Comparison of ENCODE assay signal across 1 cellular context in the genomic region with DNA sequence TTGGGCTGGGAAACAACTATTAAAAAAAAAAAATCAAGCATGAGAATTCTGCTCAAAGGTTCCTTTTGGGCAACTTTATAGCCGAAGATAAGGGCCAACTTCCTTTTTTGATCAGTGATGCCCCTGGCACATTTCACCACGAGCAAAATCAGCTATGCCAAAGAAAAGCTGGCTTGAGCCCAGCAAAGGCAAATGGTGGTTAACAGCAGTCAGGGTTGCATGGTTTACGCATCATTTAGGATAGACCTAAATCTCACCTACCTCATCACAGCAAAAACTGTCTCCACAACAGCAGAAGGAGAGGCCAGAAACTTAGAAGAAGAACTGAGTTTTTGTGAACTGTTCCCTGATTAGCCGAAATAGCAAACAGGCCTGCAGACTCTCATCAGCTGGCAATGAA.
TF ChIP-seq lines count a peak whose summit lies in the region.

No MANE protein-coding gene starts in this region.

TF ChIP-seq in IMR-90, 13 proteins besides CTCF, POLR2A, EP300 and RAD21 (continued from another document):
- TF ChIP-seq, protein P1, sequence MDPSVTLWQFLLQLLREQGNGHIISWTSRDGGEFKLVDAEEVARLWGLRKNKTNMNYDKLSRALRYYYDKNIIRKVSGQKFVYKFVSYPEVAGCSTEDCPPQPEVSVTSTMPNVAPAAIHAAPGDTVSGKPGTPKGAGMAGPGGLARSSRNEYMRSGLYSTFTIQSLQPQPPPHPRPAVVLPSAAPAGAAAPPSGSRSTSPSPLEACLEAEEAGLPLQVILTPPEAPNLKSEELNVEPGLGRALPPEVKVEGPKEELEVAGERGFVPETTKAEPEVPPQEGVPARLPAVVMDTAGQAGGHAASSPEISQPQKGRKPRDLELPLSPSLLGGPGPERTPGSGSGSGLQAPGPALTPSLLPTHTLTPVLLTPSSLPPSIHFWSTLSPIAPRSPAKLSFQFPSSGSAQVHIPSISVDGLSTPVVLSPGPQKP (IDR thresholded peaks at IDR 0.05; ENCODE audit: borderline replicate concordance, low read depth, low read length) = no peak
- TF ChIP-seq, protein P2, sequence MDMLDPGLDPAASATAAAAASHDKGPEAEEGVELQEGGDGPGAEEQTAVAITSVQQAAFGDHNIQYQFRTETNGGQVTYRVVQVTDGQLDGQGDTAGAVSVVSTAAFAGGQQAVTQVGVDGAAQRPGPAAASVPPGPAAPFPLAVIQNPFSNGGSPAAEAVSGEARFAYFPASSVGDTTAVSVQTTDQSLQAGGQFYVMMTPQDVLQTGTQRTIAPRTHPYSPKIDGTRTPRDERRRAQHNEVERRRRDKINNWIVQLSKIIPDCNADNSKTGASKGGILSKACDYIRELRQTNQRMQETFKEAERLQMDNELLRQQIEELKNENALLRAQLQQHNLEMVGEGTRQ (IDR thresholded peaks at IDR 0.05; ENCODE audit: low read depth, low read length) = no peak
- TF ChIP-seq FOS (IDR thresholded peaks at IDR 0.05; ENCODE audit: low read depth, low read length) = no peak
- no peak for TF ChIP-seq CHD1 (IDR thresholded peaks at IDR 0.05; ENCODE audit: low read depth, low read length)
- no peak for TF ChIP-seq MAFK (IDR thresholded peaks at IDR 0.05; ENCODE audit: low read depth, low read length)
- TF ChIP-seq RCOR1 (IDR thresholded peaks at IDR 0.05; ENCODE audit: insufficient replicate concordance, low read length) = no peak
- no peak for TF ChIP-seq MXI1 (IDR thresholded peaks at IDR 0.05; ENCODE audit: borderline replicate concordance, low read depth, low read length)
- TF ChIP-seq MAZ (IDR thresholded peaks at IDR 0.05; ENCODE audit: borderline replicate concordance, low read depth, low read length) = no peak
- TF ChIP-seq CEBPB (IDR thresholded peaks at IDR 0.05; ENCODE audit: low read depth, low read length) = no peak
- TF ChIP-seq BHLHE40 (IDR thresholded peaks at IDR 0.05; ENCODE audit: low read depth, low read length) = no peak
- TF ChIP-seq RFX5 (IDR thresholded peaks at IDR 0.05; ENCODE audit: low read depth, low read length) = no peak
- no peak for TF ChIP-seq SMC3 (IDR thresholded peaks at IDR 0.05; ENCODE audit: low read depth, low read length)
